In the genomic region with DNA sequence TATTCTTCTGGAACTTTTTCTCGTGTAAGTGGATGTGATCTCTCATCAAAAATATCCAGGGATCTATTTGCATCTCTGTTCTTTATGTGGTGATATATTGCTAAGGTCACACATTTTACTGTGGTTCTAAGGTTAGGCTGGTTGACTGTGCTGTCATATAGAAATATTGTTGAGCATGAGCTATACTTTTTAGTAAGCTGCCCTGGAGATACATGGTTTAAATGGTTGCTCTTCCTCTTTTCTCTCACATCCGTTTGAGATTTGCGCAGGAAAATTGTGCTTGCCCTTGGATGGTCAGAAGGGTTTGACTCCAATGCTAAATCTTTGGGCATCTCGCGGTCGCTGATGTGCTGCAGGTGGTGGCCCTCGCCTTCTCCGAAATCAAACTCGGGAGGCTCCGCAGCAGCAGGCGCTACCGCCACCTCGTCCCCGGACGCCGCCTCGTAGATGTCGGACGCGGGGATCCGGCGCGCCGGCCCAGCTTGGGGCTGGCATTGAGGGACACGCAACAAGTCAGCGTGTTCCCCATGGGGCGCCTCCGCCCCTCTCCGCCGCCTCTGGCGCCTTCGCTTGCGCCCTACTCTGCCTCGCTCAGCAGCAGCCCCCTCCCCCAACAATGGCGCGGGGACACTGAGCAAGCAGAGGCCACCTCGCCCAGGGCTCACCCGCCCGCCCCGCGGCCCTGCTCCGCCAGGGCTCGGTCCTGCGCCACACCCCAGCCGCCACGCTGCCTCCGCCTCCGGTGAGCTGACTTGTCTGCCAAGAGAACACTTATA, we compare ENCODE assay signal across 8 cellular contexts.
A peak's percentile ranks its signal among the peaks of the same experiment; 100 is the strongest.
DNase-seq lines count a peak whose midpoint lies in the region; ATAC-seq lines count a peak whose summit lies in the region.

No MANE protein-coding gene starts in this region.

- H3K9me3 Mint-ChIP-seq in stimulated activated memory B cell treated with anti-CD40 and anti-IgM and Interleukin-4, amounts not matched to agents 10 μg/mL and 1 μg/mL and 100 μg/mL, for 72 hours: no peaks in the 10 kb centered on the region

- no peaks in the 10 kb centered on the region for H3K36me3 Mint-ChIP-seq in stimulated activated memory B cell treated with anti-CD40 and anti-IgM and Interleukin-4, amounts not matched to agents 10 μg/mL and 1 μg/mL and 100 μg/mL, for 72 hours

- H3K4me3 Mint-ChIP-seq in stimulated activated memory B cell treated with anti-CD40 and anti-IgM and Interleukin-4, amounts not matched to agents 10 μg/mL and 1 μg/mL and 100 μg/mL, for 72 hours: peak overlapping the region; percentile 79

- peak overlapping the region; percentile 41 for H3K4me3 ChIP-seq in iPS-15b (ENCODE audit: low read depth, low read length)

- H3K4me1 ChIP-seq in iPS-15b (ENCODE audit: control insufficient read depth, insufficient read depth, low read length): no peaks in the 10 kb centered on the region

- H3K27me3 Mint-ChIP-seq in stimulated activated memory B cell treated with anti-CD40 and anti-IgM and Interleukin-4, amounts not matched to agents 10 μg/mL and 1 μg/mL and 100 μg/mL, for 72 hours: no peaks in the 10 kb centered on the region

- peak overlapping the region; percentile 85 for H3K27ac Mint-ChIP-seq in stimulated activated memory B cell treated with anti-CD40 and anti-IgM and Interleukin-4, amounts not matched to agents 10 μg/mL and 1 μg/mL and 100 μg/mL, for 72 hours

- no peaks in the 10 kb centered on the region for H3K9me3 ChIP-seq in iPS-15b (ENCODE audit: control insufficient read depth, insufficient read depth, low read length)

- DNase-seq in activated T-cell treated with anti-CD3 and anti-CD28 coated beads, Interleukin-2, amount 50 U/mL, for 48 hours: peak; percentile 49 to 56
- no peak for DNase-seq in GOT3 (lab: John Stamatoyannopoulos, UW)
- no peak for DNase-seq in HK-2 (ENCODE audit: unreplicated experiment)
- DNase-seq in DMS114 treated with DMSO at 0.1 percent for 48 hours (lab: John Stamatoyannopoulos, UW; ENCODE audit: unreplicated experiment): no peak

- peaks cover 6% of the 10 kb centered on the region for H3K27me3 ChIP-seq in iPS-15b (ENCODE audit: control insufficient read depth, insufficient read depth, low read length)

- peak overlapping the region; percentile 12 for H3K9ac ChIP-seq in iPS-15b (ENCODE audit: low read depth, low read length)

- no peaks in the 10 kb centered on the region for H3K36me3 ChIP-seq in iPS-15b (ENCODE audit: control insufficient read depth, insufficient read depth, low read length)

- H3K4me1 Mint-ChIP-seq in stimulated activated memory B cell treated with anti-CD40 and anti-IgM and Interleukin-4, amounts not matched to agents 10 μg/mL and 1 μg/mL and 100 μg/mL, for 72 hours: peaks cover 5% of the 10 kb centered on the region

- peak; percentile 48 for ATAC-seq in GM18858 (IDR thresholded peaks at IDR 0.05; ENCODE audit: unreplicated experiment)
- ATAC-seq in HG03571 (IDR thresholded peaks at IDR 0.05; ENCODE audit: unreplicated experiment): peak; percentile 57
- peak; percentile 78 for ATAC-seq in stimulated activated memory B cell treated with anti-CD40 and anti-IgM and Interleukin-4, amounts not matched to agents 10 μg/mL and 1 μg/mL and 100 μg/mL, for 72 hours

Comparison
In these comparisons a context has a peak if more than half of its experiments do, and no peak if none do; other contexts are left out.
1. DNase-seq: peak in activated T-cell treated with anti-CD3 and anti-CD28 coated beads, Interleukin-2, amount 50 U/mL, for 48 hours (2 of 2); none in GOT3 (single experiment), HK-2 (single experiment) and DMS114 treated with DMSO at 0.1 percent for 48 hours (single experiment).
2. Peak in every context shown above with its lines, with median percentiles within 50 percentile points of each other: ATAC-seq.